12 cellular contexts compared by ENCODE assay signal in genomic region chr4:118941149-118941548, GRCh38. TPM values are rescaled to one million over a fixed set of nuclear protein-coding genes. Genes with fewer than 3 reads are reported as not detected.
A peak's percentile ranks its signal among the peaks of the same experiment; 100 is the strongest.
DNase-seq lines count a peak whose midpoint lies in the region; ATAC-seq lines count a peak whose summit lies in the region.
"Had no signal": no experiment of that assay in that cellular context is flagged by ENCODE, and none has a peak within 500 bp of the region (broad histone marks: within the 10 kb centered on the region; RNA-seq: fewer than 3 reads in every experiment).

No MANE protein-coding gene starts in this region.

- in situ Hi-C loops in G401 (cut with HindIII; ENCODE audit: low sequenced_read_pairs), result no loop called here

- no peaks in the 10 kb centered on the region for H3K9me3 ChIP-seq in adipocyte (ENCODE audit: control insufficient read depth, low read length)
- no peaks in the 10 kb centered on the region for H3K9me3 ChIP-seq in stomach smooth muscle (ENCODE audit: control insufficient read depth in 2 of 2, low read length in 2 of 2)
- H3K9me3 ChIP-seq: SJCRH30 had no signal

- H3K4me1 ChIP-seq in adipocyte (ENCODE audit: control insufficient read depth, insufficient read depth, low read length) (peaks cover 14% of the 10 kb centered on the region), stomach smooth muscle (ENCODE audit: control insufficient read depth, insufficient read depth, low read length) (peaks cover 41% of the 10 kb centered on the region)

- H3K27ac ChIP-seq in stomach smooth muscle (ENCODE audit: low read length), result peak overlapping the region; percentile 68
- H3K27ac ChIP-seq: SJCRH30 had no signal

- H3K9ac ChIP-seq in adipocyte (ENCODE audit: low read length), result no peak overlapping the region
- peak overlapping the region in 1 of 2 donors; percentile 58 for H3K9ac ChIP-seq in stomach smooth muscle (ENCODE audit: low read length in 2 of 2)

- peak; percentile 50 for ATAC-seq in left ventricle myocardium superior
- ATAC-seq in GM18517 (IDR thresholded peaks at IDR 0.05; ENCODE audit: unreplicated experiment), result no peak

- DNase-seq in M059J (ENCODE audit: low read depth), result peak; percentile 36
- DNase-seq in adipocyte (ENCODE audit: low read depth), result peak; percentile 58
- no peak for DNase-seq in left ventricle myocardium superior
- no peak for DNase-seq in A172 (ENCODE audit: low spot score)
- no peak for DNase-seq in G401 (ENCODE audit: low spot score)
- DNase-seq: activated gamma-delta T cell treated with Interleukin-2 at 50 U/mL for 16 hours, DMS79, head of caudate nucleus, NCI-H2107 had no signal

- H3K4me3 ChIP-seq in adipocyte (ENCODE audit: low read length) (no peak overlapping the region), stomach smooth muscle (ENCODE audit: low read length in 2 of 2) (peak overlapping the region; percentile 15 to 61)
- H3K4me3 ChIP-seq: SJCRH30 had no signal

- no peaks in the 10 kb centered on the region for H3K36me3 ChIP-seq in adipocyte (ENCODE audit: control insufficient read depth, insufficient read depth, low read length, severe bottlenecking)
- H3K36me3 ChIP-seq in stomach smooth muscle (ENCODE audit: control insufficient read depth in 2 of 2, insufficient read depth in 2 of 2, low read length in 2 of 2), result no peaks in the 10 kb centered on the region
- H3K36me3 ChIP-seq: SJCRH30 had no signal

- intact Hi-C loops in left ventricle myocardium superior (cut with micrococcal nuclease), result no loop called here

- no peaks in the 10 kb centered on the region for H3K27me3 ChIP-seq in adipocyte (replicated peaks; ENCODE audit: control insufficient read depth, insufficient read depth, low read length)
- no peaks in the 10 kb centered on the region for H3K27me3 ChIP-seq in stomach smooth muscle (ENCODE audit: control insufficient read depth in 1 of 2, insufficient read depth in 2 of 2, low read length in 2 of 2)
- H3K27me3 ChIP-seq: SJCRH30 had no signal

RNA-seq across cellular contexts. Expression of gene SYNPO2, which starts 52.5 kb away (rescaled TPM):
- 0.52 and 0.69 TPM in 2 replicates for total RNA-seq in M059J (2014; rRNA removed; shearing (Covaris generic))
- total RNA-seq in left ventricle myocardium superior, result 188 TPM
- total RNA-seq in A172 (2014; rRNA removed; shearing (Covaris generic)), result 0.07 and 0.10 TPM in 2 replicates
- not detected in 2 replicates for total RNA-seq in G401 (2014; rRNA removed; shearing (Covaris generic))

Comparison
In these comparisons a context has a peak if more than half of its experiments do, and no peak if none do; other contexts are left out.
1. DNase-seq: peak in M059J (single experiment) and adipocyte (single experiment); none in left ventricle myocardium superior (single experiment), A172 (single experiment) and G401 (single experiment).
2. RNA of gene SYNPO2, which starts 52.5 kb away (total RNA-seq): 188 TPM in left ventricle myocardium superior (single experiment); 0.52 to 0.69 TPM in M059J, 0.07 to 0.10 TPM in A172 and not detected in G401; every median in the first group is over 100 times any median in the second.